ENCODE assay signal across 2 cellular contexts in the genomic region with DNA sequence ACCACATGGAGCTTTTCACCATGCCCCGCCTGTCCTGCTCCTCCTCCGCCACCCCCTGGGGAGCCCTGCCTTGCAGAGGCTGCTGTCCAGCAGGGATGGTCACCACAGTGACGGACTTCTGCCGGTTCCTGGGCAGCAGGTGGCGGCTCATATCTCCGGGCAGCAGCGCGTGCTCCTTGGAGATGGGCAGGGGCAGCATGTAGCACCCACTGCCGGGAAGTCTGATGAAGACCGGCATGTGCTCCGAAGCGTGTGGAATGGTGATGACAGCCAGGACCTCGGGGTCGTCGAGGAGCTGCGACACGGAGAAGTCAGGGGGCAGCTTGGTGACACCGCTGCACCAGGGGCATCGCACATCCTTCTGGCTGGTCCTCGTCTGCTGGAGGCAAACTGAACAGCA.
TF ChIP-seq lines count a peak whose summit lies in the region.

No MANE protein-coding gene starts in this region.

TF ChIP-seq in Ishikawa, 13 proteins besides CTCF, POLR2A, EP300 and RAD21:
- TF ChIP-seq, protein P1, sequence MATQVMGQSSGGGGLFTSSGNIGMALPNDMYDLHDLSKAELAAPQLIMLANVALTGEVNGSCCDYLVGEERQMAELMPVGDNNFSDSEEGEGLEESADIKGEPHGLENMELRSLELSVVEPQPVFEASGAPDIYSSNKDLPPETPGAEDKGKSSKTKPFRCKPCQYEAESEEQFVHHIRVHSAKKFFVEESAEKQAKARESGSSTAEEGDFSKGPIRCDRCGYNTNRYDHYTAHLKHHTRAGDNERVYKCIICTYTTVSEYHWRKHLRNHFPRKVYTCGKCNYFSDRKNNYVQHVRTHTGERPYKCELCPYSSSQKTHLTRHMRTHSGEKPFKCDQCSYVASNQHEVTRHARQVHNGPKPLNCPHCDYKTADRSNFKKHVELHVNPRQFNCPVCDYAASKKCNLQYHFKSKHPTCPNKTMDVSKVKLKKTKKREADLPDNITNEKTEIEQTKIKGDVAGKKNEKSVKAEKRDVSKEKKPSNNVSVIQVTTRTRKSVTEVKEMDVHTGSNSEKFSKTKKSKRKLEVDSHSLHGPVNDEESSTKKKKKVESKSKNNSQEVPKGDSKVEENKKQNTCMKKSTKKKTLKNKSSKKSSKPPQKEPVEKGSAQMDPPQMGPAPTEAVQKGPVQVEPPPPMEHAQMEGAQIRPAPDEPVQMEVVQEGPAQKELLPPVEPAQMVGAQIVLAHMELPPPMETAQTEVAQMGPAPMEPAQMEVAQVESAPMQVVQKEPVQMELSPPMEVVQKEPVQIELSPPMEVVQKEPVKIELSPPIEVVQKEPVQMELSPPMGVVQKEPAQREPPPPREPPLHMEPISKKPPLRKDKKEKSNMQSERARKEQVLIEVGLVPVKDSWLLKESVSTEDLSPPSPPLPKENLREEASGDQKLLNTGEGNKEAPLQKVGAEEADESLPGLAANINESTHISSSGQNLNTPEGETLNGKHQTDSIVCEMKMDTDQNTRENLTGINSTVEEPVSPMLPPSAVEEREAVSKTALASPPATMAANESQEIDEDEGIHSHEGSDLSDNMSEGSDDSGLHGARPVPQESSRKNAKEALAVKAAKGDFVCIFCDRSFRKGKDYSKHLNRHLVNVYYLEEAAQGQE (IDR thresholded peaks at IDR 0.05; ENCODE audit: low read depth): 0 out of 2 replicates have a peak, but pooled peaks have one; percentile 23
- TF ChIP-seq, protein P2, sequence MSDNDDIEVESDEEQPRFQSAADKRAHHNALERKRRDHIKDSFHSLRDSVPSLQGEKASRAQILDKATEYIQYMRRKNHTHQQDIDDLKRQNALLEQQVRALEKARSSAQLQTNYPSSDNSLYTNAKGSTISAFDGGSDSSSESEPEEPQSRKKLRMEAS (IDR thresholded peaks at IDR 0.05): no peak

TF ChIP-seq in WTC11, 78 proteins besides CTCF, POLR2A, EP300 and RAD21:
- TF ChIP-seq, protein P3, sequence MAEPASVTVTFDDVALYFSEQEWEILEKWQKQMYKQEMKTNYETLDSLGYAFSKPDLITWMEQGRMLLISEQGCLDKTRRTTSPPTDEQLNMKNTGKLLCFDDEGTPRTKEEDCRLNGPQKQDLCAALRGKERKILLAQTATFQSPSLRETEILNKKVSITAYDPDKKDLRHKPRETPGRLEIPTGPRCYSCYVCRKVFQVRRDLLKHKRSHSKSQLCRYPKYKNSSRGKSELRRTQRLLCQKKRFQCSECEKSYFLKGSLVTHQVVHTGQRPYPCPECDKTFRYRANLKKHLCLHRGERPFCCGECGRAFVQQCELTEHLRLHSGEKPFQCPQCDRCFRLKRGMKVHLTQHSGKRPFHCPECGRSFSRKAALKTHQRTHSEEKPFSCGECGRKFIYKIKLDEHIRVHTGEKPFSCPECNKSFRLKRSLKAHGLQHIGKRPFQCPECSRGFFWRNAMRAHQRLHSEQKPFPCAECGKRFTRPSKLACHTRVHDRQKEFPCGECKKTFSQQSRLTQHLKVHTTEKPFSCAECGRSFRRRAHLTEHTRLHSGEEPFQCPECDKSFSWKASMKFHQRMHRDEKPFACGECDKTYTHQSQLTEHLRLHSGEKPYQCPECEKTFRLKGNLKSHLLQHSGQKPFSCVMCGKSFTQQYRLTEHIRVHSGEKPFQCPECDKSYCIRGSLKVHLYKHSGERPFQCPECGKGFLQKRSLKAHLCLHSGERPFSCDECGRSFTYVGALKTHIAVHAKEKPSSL (CRISPR knock-in tag; conservative IDR thresholded peaks at IDR 0.05): no peak
- TF ChIP-seq FOXP1 (CRISPR knock-in tag; IDR thresholded peaks at IDR 0.05; ENCODE audit: borderline replicate concordance): peak; percentile 58; the same call in 1 of the 2 replicates
